In the genomic region with DNA sequence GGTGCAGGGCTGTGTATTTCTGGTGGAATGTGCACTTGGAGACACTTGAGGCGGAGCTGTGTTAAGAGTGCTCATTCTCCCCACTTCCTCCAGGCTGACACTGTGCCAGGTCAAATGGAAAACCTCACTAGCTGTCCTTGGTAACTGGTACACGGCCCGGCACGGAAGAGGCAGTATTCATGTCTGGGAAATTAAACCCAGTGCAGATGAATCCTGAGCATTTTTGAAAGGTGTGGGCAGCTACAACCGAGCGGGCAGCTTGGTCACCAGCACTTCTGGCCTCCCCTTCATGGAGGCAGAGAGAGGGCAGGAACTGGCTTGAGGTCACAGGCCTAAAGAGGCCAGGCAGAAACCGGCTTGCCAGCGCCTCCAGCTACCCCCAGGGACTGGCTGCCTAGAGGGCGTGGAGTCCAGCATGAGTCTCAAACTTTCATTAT, we compare ENCODE assay signal across 9 cellular contexts.
DNase-seq lines count a peak whose midpoint lies in the region; ATAC-seq and TF ChIP-seq lines count a peak whose summit lies in the region.
"Had no signal": no experiment of that assay in that cellular context is flagged by ENCODE, and none has a peak within 500 bp of the region (broad histone marks: within the 10 kb centered on the region; RNA-seq: fewer than 3 reads in every experiment).

No MANE protein-coding gene starts in this region.

- H3K4me1 ChIP-seq in DOHH2 (ENCODE audit: control insufficient read depth, low read length) (peaks cover 50% of the 10 kb centered on the region), MM.1S (ENCODE audit: low read length) (peaks cover 41% of the 10 kb centered on the region), duodenal mucosa (ENCODE audit: control insufficient read depth in 1 of 2, insufficient read depth in 2 of 2, low read length in 2 of 2) (peaks cover 24 to 38% of the 10 kb centered on the region in 2 donors), neuron (ENCODE audit: insufficient read depth, low read length) (peaks cover 21% of the 10 kb centered on the region)

- H3K4me2 ChIP-seq in DOHH2 (ENCODE audit: low read length) (peak overlapping the region; percentile 99), MM.1S (ENCODE audit: low read depth, low read length) (peak overlapping the region; percentile 92)

- H4K20me1 ChIP-seq in DOHH2 (ENCODE audit: control insufficient read depth, insufficient read depth, low read depth, low read length): peaks cover 7% of the 10 kb centered on the region; the same call in 1 of the 2 replicates
- no peaks in the 10 kb centered on the region for H4K20me1 ChIP-seq in MM.1S (ENCODE audit: insufficient read depth, low read length)

- ATAC-seq in HG03108 (IDR thresholded peaks at IDR 0.05; ENCODE audit: unreplicated experiment) (no peak), GM18498 (IDR thresholded peaks at IDR 0.05; ENCODE audit: unreplicated experiment) (no peak)

- DNase-seq in MM.1S: peak; percentile 70
- no peak for DNase-seq in SIG-M5 (lab: John Stamatoyannopoulos, UW)
- no peak for DNase-seq in NOMO-1 treated with DMSO at 0.1 percent for 48 hours (lab: John Stamatoyannopoulos, UW; ENCODE audit: unreplicated experiment)
- DNase-seq: stimulated activated CD8-positive, alpha-beta memory T cell treated with anti-CD3 and anti-CD28 coated beads, Interleukin-4, amount 100 ng/mL, for 48 hours had no signal

- peaks cover 18% of the 10 kb centered on the region for H3F3A ChIP-seq in DOHH2 (ENCODE audit: control insufficient read depth, insufficient read depth)
- H3F3A ChIP-seq in MM.1S (ENCODE audit: insufficient read depth, low read length): peaks cover 50% of the 10 kb centered on the region

- H3K27me3 ChIP-seq in DOHH2 (ENCODE audit: control insufficient read depth, low read length) (no peaks in the 10 kb centered on the region), MM.1S (replicated peaks; ENCODE audit: insufficient read depth, low read length) (no peaks in the 10 kb centered on the region), duodenal mucosa (ENCODE audit: control insufficient read depth in 1 of 2, insufficient read depth in 2 of 2, low read length in 2 of 2) (no peaks in the 10 kb centered on the region), neuron (ENCODE audit: insufficient read depth, low read length) (no peaks in the 10 kb centered on the region)

- H3K9me2 ChIP-seq in DOHH2 (replicated peaks; ENCODE audit: control insufficient read depth, low read length) (no peaks in the 10 kb centered on the region), MM.1S (replicated peaks; ENCODE audit: insufficient read depth, low read length) (no peaks in the 10 kb centered on the region)

- H3K79me2 ChIP-seq in DOHH2 (ENCODE audit: control insufficient read depth, low read length): peaks cover 74% of the 10 kb centered on the region
- peaks cover 77% of the 10 kb centered on the region for H3K79me2 ChIP-seq in MM.1S (ENCODE audit: low read length)

- H2AFZ ChIP-seq in MM.1S (ENCODE audit: low read length): no peak overlapping the region
- no peak overlapping the region for H2AFZ ChIP-seq in neuron (ENCODE audit: low read depth, low read length)

- peak overlapping the region; percentile 98 for H3K9ac ChIP-seq in MM.1S (ENCODE audit: low read length)
- peak overlapping the region in 1 of 2 donors; percentile 44 for H3K9ac ChIP-seq in duodenal mucosa (ENCODE audit: low read depth in 1 of 2, low read length in 2 of 2)

- H3K9me3 ChIP-seq in DOHH2 (ENCODE audit: control insufficient read depth, insufficient read depth, low read length) (no peaks in the 10 kb centered on the region), MM.1S (replicated peaks; ENCODE audit: insufficient read depth, low read length) (no peaks in the 10 kb centered on the region), duodenal mucosa (ENCODE audit: control insufficient read depth in 1 of 2, low read length in 2 of 2) (no peaks in the 10 kb centered on the region), neuron (ENCODE audit: low read length) (no peaks in the 10 kb centered on the region)

- H3K36me3 ChIP-seq in DOHH2 (ENCODE audit: control insufficient read depth, low read length) (peaks cover 59% of the 10 kb centered on the region), MM.1S (replicated peaks; ENCODE audit: insufficient read depth, low read length) (peaks cover 34% of the 10 kb centered on the region), duodenal mucosa (ENCODE audit: control insufficient read depth in 1 of 2, insufficient read depth in 2 of 2, low read length in 2 of 2) (peaks cover 29 to 46% of the 10 kb centered on the region in 2 donors), neuron (ENCODE audit: insufficient read depth, low read length) (peaks cover 38% of the 10 kb centered on the region)

- H3K4me3 ChIP-seq in DOHH2 (ENCODE audit: low read length) (peak overlapping the region; percentile 90), MM.1S (ENCODE audit: low read length) (peak overlapping the region; percentile 93), duodenal mucosa (ENCODE audit: low read depth in 1 of 2, low read length in 2 of 2) (peak overlapping the region; percentile 48 to 83), neuron (ENCODE audit: low read length) (peak overlapping the region; percentile 93)

- peak overlapping the region; percentile 88 for H3K27ac ChIP-seq in DOHH2 (ENCODE audit: low read depth, low read length)
- peak overlapping the region; percentile 98 for H3K27ac ChIP-seq in MM.1S (ENCODE audit: low read length)
- no peak overlapping the region for H3K27ac ChIP-seq in duodenal mucosa (ENCODE audit: low read depth, low read length)

- peak; percentile 19 for TF ChIP-seq CTCF in DOHH2 (IDR thresholded peaks at IDR 0.05; ENCODE audit: low read depth, low read length, poor library complexity, severe bottlenecking)
- no peak; the same call in 1 of the 2 replicates for TF ChIP-seq CTCF in MM.1S (IDR thresholded peaks at IDR 0.05; ENCODE audit: low read length)
